9 cellular contexts compared by ENCODE assay signal in the genomic region with DNA sequence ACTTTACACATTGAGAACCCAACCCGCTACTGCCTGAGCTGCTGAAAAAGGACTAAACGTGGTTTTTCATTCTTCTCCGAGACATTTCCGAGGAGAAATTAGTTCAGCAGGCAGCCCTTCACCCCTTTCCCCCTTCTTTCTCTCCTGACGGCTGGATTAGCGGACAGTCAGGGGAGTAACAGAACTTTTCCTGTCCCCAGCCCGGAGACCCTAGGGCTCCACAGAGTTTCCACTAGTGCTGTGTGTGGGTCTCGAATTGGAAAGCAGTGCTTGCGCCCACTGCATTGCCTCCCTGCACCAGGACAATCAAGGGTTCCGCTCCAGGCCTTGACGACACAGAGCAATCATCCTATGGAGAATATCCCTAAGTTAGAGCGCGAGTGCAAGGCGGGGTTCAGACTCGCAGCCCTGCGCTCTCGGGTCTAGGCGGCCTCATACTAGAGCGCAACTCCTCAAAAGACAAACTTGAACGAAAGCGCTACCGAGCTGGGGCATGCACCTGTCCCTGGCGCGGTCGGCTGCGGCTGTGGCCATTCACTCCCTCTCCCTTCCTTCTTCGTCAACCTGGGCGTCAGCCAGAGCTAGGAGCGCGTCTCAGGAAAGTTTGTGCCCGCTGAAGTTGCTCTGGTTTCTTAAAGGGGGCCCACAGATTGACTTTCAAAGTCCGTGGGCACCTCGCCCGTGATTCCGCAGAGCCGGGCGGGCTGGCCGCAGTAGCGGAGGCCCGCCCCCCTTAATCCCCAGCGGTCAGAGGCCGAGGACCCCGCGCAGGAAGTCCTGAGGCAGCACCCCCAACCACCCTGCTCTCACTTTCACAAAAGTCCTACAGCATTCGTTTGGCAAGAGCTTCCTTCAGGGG. TPM values are rescaled to one million over a fixed set of nuclear protein-coding genes. Genes with fewer than 3 reads are reported as not detected.
DNase-seq lines count a peak whose midpoint lies in the region; ATAC-seq and TF ChIP-seq lines count a peak whose summit lies in the region.
"Had no signal": no experiment of that assay in that cellular context is flagged by ENCODE, and none has a peak within 500 bp of the region (broad histone marks: within the 10 kb centered on the region; RNA-seq: fewer than 3 reads in every experiment).

No MANE protein-coding gene starts in this region.

- H3K36me3 ChIP-seq in stomach smooth muscle (ENCODE audit: control insufficient read depth in 2 of 2, insufficient read depth in 2 of 2, low read length in 2 of 2) (peaks cover 0 to 9% of the 10 kb centered on the region in 2 donors), BE2C (no peaks in the 10 kb centered on the region)

- DNase-seq in NCI-H748 (lab: John Stamatoyannopoulos, UW; ENCODE audit: unreplicated experiment) (peak; percentile 44), NCI-H748 treated with DMSO at 0.1 percent for 48 hours (lab: John Stamatoyannopoulos, UW) (no peak), amniotic stem cell (lab: John Stamatoyannopoulos, UW) (peak; percentile 40), islet precursor cell (peak; percentile 62), epidermal melanocyte (ENCODE audit: insufficient read length, low spot score) (no peak), BE2C (no peak)
- DNase-seq: DND-41 had no signal

- H3K27me3 ChIP-seq in stomach smooth muscle (ENCODE audit: control insufficient read depth in 1 of 2, insufficient read depth in 2 of 2, low read length in 2 of 2) (peaks cover 0 to 3% of the 10 kb centered on the region in 2 donors), BE2C (peaks cover 98% of the 10 kb centered on the region)

- H3K4me3 ChIP-seq in stomach smooth muscle (ENCODE audit: low read length in 2 of 2) (peak overlapping the region; percentile 89), BE2C (ENCODE audit: low read depth, low read length) (no peak overlapping the region)

- peak overlapping the region; percentile 70 for H3K27ac ChIP-seq in stomach smooth muscle (ENCODE audit: low read length)

- H3K9ac ChIP-seq in stomach smooth muscle (ENCODE audit: low read length in 2 of 2): peak overlapping the region; percentile 71 to 81

- H3K9me3 ChIP-seq in stomach smooth muscle (ENCODE audit: control insufficient read depth in 2 of 2, low read length in 2 of 2): no peaks in the 10 kb centered on the region
- no peaks in the 10 kb centered on the region; the same call in 1 of the 2 replicates for H3K9me3 ChIP-seq in BE2C

- TF ChIP-seq CTCF in BE2C (IDR thresholded peaks at IDR 0.05; ENCODE audit: low read depth, low read length): no peak

- no peak for ATAC-seq in GM19395 (IDR thresholded peaks at IDR 0.05; ENCODE audit: unreplicated experiment)

- H3K4me1 ChIP-seq in stomach smooth muscle (ENCODE audit: control insufficient read depth, insufficient read depth, low read length) (peaks cover 53% of the 10 kb centered on the region), BE2C (no peaks in the 10 kb centered on the region)

RNA-seq across cellular contexts. Expression of a gene that starts 0.8 kb away (rescaled TPM):
- polyA plus RNA-seq in BE2C (2012; ENCODE audit: insufficient read depth, insufficient read length, low read depth): not detected

Comparison
In these comparisons a context has a peak if more than half of its experiments do, and no peak if none do; other contexts are left out.
1. DNase-seq: peak in NCI-H748 (single experiment), amniotic stem cell (single experiment) and islet precursor cell (single experiment); none in NCI-H748 treated with DMSO at 0.1 percent for 48 hours (single experiment), epidermal melanocyte (single experiment) and BE2C (single experiment).